In genomic region chr1:237565236-237565635, GRCh38 we compare ENCODE assay signal across 17 cellular contexts.
DNase-seq lines count a peak whose midpoint lies in the region; ATAC-seq and TF ChIP-seq lines count a peak whose summit lies in the region.
"Had no signal": no experiment of that assay in that cellular context is flagged by ENCODE, and none has a peak within 500 bp of the region (broad histone marks: within the 10 kb centered on the region; RNA-seq: fewer than 3 reads in every experiment).

No MANE protein-coding gene starts in this region.

- H3K9me3 Mint-ChIP-seq in GM23338 (no peaks in the 10 kb centered on the region; the same call in 2 of the 3 replicates), WTC11 (peaks cover 8% of the 10 kb centered on the region)
- H3K9me3 Mint-ChIP-seq: CD14-positive monocyte; CD4-positive, alpha-beta memory T cell had no signal

- H4K20me1 ChIP-seq in GM23338 (replicated peaks; ENCODE audit: insufficient read depth) = no peaks in the 10 kb centered on the region
- H4K20me1 ChIP-seq: BLaER1 had no signal

- H3K14ac ChIP-seq in trophoblast cell (ENCODE audit: low read length) = no peak overlapping the region

- H3F3A ChIP-seq in GM23338 (replicated peaks; ENCODE audit: low read depth) = no peaks in the 10 kb centered on the region

- no peak overlapping the region for H2BK12ac ChIP-seq in trophoblast cell (ENCODE audit: low read length)

- H3K9me3 ChIP-seq in right atrium auricular region = no peaks in the 10 kb centered on the region
- no peaks in the 10 kb centered on the region for H3K9me3 ChIP-seq in trophoblast cell (ENCODE audit: insufficient read depth, low read depth, low read length)
- H3K9me3 ChIP-seq: BLaER1 had no signal

- no peak overlapping the region for H3K23ac ChIP-seq in trophoblast cell (ENCODE audit: low read length)

- H4K91ac ChIP-seq in trophoblast cell (ENCODE audit: low read depth, low read length) = no peak overlapping the region

- H3K4me3 ChIP-seq in right atrium auricular region (no peak overlapping the region), GM23338 (no peak overlapping the region), trophoblast cell (ENCODE audit: low read depth, low read length) (no peak overlapping the region)
- H3K4me3 ChIP-seq: BLaER1 had no signal

- peaks cover 7% of the 10 kb centered on the region; the same call in 1 of the 2 replicates for H3K9me2 ChIP-seq in GM23338 (ENCODE audit: insufficient read depth)

- no peaks in the 10 kb centered on the region; the same call in 2 of the 3 replicates for H3K36me3 Mint-ChIP-seq in GM23338 (ENCODE audit: low read depth)
- peaks cover 5% of the 10 kb centered on the region; the same call in 1 of the 2 replicates for H3K36me3 Mint-ChIP-seq in WTC11
- H3K36me3 Mint-ChIP-seq: CD14-positive monocyte; CD4-positive, alpha-beta memory T cell had no signal

- no peak for TF ChIP-seq CTCF in right atrium auricular region (IDR thresholded peaks at IDR 0.05)
- TF ChIP-seq CTCF in GM23338 (conservative IDR thresholded peaks at IDR 0.05; ENCODE audit: low read depth in 2 of 2) = no peak
- no peak for TF ChIP-seq CTCF in WTC11 (IDR thresholded peaks at IDR 0.05)

- intact Hi-C loops in Right ventricle myocardium inferior (cut with DNase I) = no loop called here
- intact Hi-C loops in sciatic nerve (cut with DNase I) = no loop called here

- CTCF ChIA-PET in WTC11 (lab: Charles Lee) = interaction anchor here (1.4 kb wide), 1 partner anchor 235 kb away, joined by 4 read pairs; no protein-coding TSS in a partner anchor

- H3K36me3 ChIP-seq in right atrium auricular region (peaks cover 16% of the 10 kb centered on the region), GM23338 (ENCODE audit: insufficient read depth) (no peaks in the 10 kb centered on the region), trophoblast cell (ENCODE audit: control insufficient read depth in 1 of 2, insufficient read depth in 2 of 2, low read length in 2 of 2) (no peaks in the 10 kb centered on the region)
- H3K36me3 ChIP-seq: BLaER1 had no signal

- DNase-seq in Right ventricle myocardium inferior (ENCODE audit: missing footprints) (no peak), right atrium auricular region (ENCODE audit: low spot score) (no peak), GM23338 (ENCODE audit: low spot score) (no peak), WTC11 (ENCODE audit: low spot score) (no peak), trophoblast cell (peak; percentile 74 to 85), sciatic nerve (ENCODE audit: low spot score) (no peak), NCI-H2171 treated with DMSO at 0.1 percent for 48 hours (lab: John Stamatoyannopoulos, UW) (no peak)
- DNase-seq: 8988T; CD4-positive, alpha-beta memory T cell; DMS153; DMS79; GDM1; GOT3; H9 had no signal

- H2AK5ac ChIP-seq in trophoblast cell (ENCODE audit: low read length) = no peak overlapping the region

- no peak overlapping the region for H2BK120ac ChIP-seq in trophoblast cell (ENCODE audit: insufficient read depth, low read length, poor library complexity)

- no peak overlapping the region for H3K18ac ChIP-seq in trophoblast cell (ENCODE audit: low read length)

- H3K27ac ChIP-seq in right atrium auricular region (no peak overlapping the region), GM23338 (ENCODE audit: low read depth) (no peak overlapping the region), trophoblast cell (ENCODE audit: low read depth, low read length) (no peak overlapping the region)
- H3K27ac ChIP-seq: BLaER1, HL-60 had no signal

- H2AFZ ChIP-seq in GM23338 = no peak overlapping the region
- no peak overlapping the region for H2AFZ ChIP-seq in trophoblast cell (ENCODE audit: insufficient read depth, low read length, poor library complexity)

- no peak overlapping the region for H4K12ac ChIP-seq in trophoblast cell (ENCODE audit: low read depth, low read length)

- H3K27ac Mint-ChIP-seq in GM23338 = no peak overlapping the region
- peak overlapping the region; percentile 23; the same call in 1 of the 2 replicates for H3K27ac Mint-ChIP-seq in WTC11
- H3K27ac Mint-ChIP-seq: CD14-positive monocyte had no signal

- H3K27me3 Mint-ChIP-seq in GM23338 (ENCODE audit: insufficient read depth, low read depth, poor library complexity) = peaks cover 1% of the 10 kb centered on the region
- no peaks in the 10 kb centered on the region for H3K27me3 Mint-ChIP-seq in WTC11 (ENCODE audit: low read depth)

- H3K27me3 ChIP-seq in right atrium auricular region = no peaks in the 10 kb centered on the region
- no peaks in the 10 kb centered on the region for H3K27me3 ChIP-seq in GM23338 (ENCODE audit: insufficient read depth)
- no peaks in the 10 kb centered on the region for H3K27me3 ChIP-seq in trophoblast cell (ENCODE audit: insufficient read depth, low read length)
- H3K27me3 ChIP-seq: BLaER1 had no signal

- H3K4me1 ChIP-seq in right atrium auricular region = peaks cover 0 to 4% of the 10 kb centered on the region in 2 donors
- H3K4me1 ChIP-seq in GM23338 (ENCODE audit: insufficient read depth) = peaks cover 22% of the 10 kb centered on the region
- H3K4me1 ChIP-seq in trophoblast cell (ENCODE audit: control insufficient read depth in 1 of 2, insufficient read depth in 2 of 2, low read length in 2 of 2) = no peaks in the 10 kb centered on the region

- H3K79me1 ChIP-seq in trophoblast cell (ENCODE audit: low read length) = no peaks in the 10 kb centered on the region

- H3K4me1 Mint-ChIP-seq in GM23338 (peaks cover 10% of the 10 kb centered on the region), WTC11 (peaks cover 18% of the 10 kb centered on the region)
- H3K4me1 Mint-ChIP-seq: CD14-positive monocyte had no signal

- POLR2A ChIA-PET in WTC11 (lab: Charles Lee) = interaction anchor here (0.5 kb wide), 1 partner anchor 9 kb away, joined by 3 read pairs; no protein-coding TSS in a partner anchor

- H3K4me3 Mint-ChIP-seq in GM23338 = no peak overlapping the region
- no peak overlapping the region for H3K4me3 Mint-ChIP-seq in WTC11
- H3K4me3 Mint-ChIP-seq: CD14-positive monocyte; CD4-positive, alpha-beta memory T cell; H9 had no signal

- H3K4me2 ChIP-seq in GM23338 (peak overlapping the region; percentile 52), trophoblast cell (ENCODE audit: low read length) (no peak overlapping the region)
- H3K4me2 ChIP-seq: BLaER1 had no signal

- H2BK5ac ChIP-seq in trophoblast cell (ENCODE audit: low read depth, low read length, poor library complexity) = no peak overlapping the region

- H4K8ac ChIP-seq in trophoblast cell (ENCODE audit: low read depth, low read length) = no peak overlapping the region

- H3K4ac ChIP-seq in trophoblast cell (ENCODE audit: low read depth, low read length) = no peak overlapping the region

- peak; percentile 8 for ATAC-seq in Right ventricle myocardium inferior
- no peak for ATAC-seq in GM23338
- ATAC-seq in WTC11 = no peak
- ATAC-seq in sciatic nerve = no peak

- H3K9ac ChIP-seq in trophoblast cell (ENCODE audit: low read length) = no peak overlapping the region
- H3K9ac ChIP-seq: BLaER1 had no signal

- whole genome bisulfite sequencing in trophoblast cell (ENCODE audit: extremely low coverage, insufficient coverage, insufficient read length) = no CpG with 5 or more reads among the region's 7 CpGs

- H3K79me2 ChIP-seq in GM23338 (replicated peaks; ENCODE audit: insufficient read depth) (no peaks in the 10 kb centered on the region), trophoblast cell (ENCODE audit: control insufficient read depth, insufficient read depth, low read length, poor library complexity) (no peaks in the 10 kb centered on the region)

TF ChIP-seq in GM23338, 12 proteins besides CTCF, POLR2A, EP300 and RAD21 (continues in another document):
- TF ChIP-seq NANOG (IDR thresholded peaks at IDR 0.05; ENCODE audit: borderline replicate concordance) = no peak

TF ChIP-seq in WTC11, 78 proteins besides CTCF, POLR2A, EP300 and RAD21:
- TF ChIP-seq USF1 (CRISPR knock-in tag; IDR thresholded peaks at IDR 0.05) (no peak), IRF2 (CRISPR knock-in tag; IDR thresholded peaks at IDR 0.05; ENCODE audit: borderline replicate concordance, low read depth) (no peak), ATF3 (CRISPR knock-in tag; conservative IDR thresholded peaks at IDR 0.05) (no peak), NFE2L1 (CRISPR knock-in tag; IDR thresholded peaks at IDR 0.05) (no peak)

Comparison
In these comparisons a context has a peak if more than half of its experiments do, and no peak if none do; other contexts are left out.
1. DNase-seq: peak in trophoblast cell (2 of 2); none in Right ventricle myocardium inferior (single experiment), right atrium auricular region (single experiment), GM23338 (single experiment), WTC11 (single experiment), sciatic nerve (single experiment) and NCI-H2171 treated with DMSO at 0.1 percent for 48 hours (single experiment).